ENCODE assay signal across 1 cellular context in genomic region chr13:110218601-110219201, GRCh38.
TF ChIP-seq lines count a peak whose summit lies in the region.

No MANE protein-coding gene starts in this region.

TF ChIP-seq in IMR-90, 13 proteins besides CTCF, POLR2A, EP300 and RAD21:
- TF ChIP-seq ELK1 (IDR thresholded peaks at IDR 0.05; ENCODE audit: borderline replicate concordance, low read depth, low read length), result no peak
- TF ChIP-seq FOS (IDR thresholded peaks at IDR 0.05; ENCODE audit: low read depth, low read length), result no peak
- TF ChIP-seq SMC3 (IDR thresholded peaks at IDR 0.05; ENCODE audit: low read depth, low read length), result no peak
- TF ChIP-seq BHLHE40 (IDR thresholded peaks at IDR 0.05; ENCODE audit: low read depth, low read length), result no peak
- TF ChIP-seq MXI1 (IDR thresholded peaks at IDR 0.05; ENCODE audit: borderline replicate concordance, low read depth, low read length), result no peak
- TF ChIP-seq MAZ (IDR thresholded peaks at IDR 0.05; ENCODE audit: borderline replicate concordance, low read depth, low read length), result no peak
- no peak for TF ChIP-seq RFX5 (IDR thresholded peaks at IDR 0.05; ENCODE audit: low read depth, low read length)
- TF ChIP-seq CEBPB (IDR thresholded peaks at IDR 0.05; ENCODE audit: low read depth, low read length), result no peak
- TF ChIP-seq USF2 (IDR thresholded peaks at IDR 0.05; ENCODE audit: low read depth, low read length), result no peak
- TF ChIP-seq MAFK (IDR thresholded peaks at IDR 0.05; ENCODE audit: low read depth, low read length), result no peak
TF ChIP-seq in IMR-90: peak in this region for 0.
